ENCODE assay signal across 8 cellular contexts in the genomic region with DNA sequence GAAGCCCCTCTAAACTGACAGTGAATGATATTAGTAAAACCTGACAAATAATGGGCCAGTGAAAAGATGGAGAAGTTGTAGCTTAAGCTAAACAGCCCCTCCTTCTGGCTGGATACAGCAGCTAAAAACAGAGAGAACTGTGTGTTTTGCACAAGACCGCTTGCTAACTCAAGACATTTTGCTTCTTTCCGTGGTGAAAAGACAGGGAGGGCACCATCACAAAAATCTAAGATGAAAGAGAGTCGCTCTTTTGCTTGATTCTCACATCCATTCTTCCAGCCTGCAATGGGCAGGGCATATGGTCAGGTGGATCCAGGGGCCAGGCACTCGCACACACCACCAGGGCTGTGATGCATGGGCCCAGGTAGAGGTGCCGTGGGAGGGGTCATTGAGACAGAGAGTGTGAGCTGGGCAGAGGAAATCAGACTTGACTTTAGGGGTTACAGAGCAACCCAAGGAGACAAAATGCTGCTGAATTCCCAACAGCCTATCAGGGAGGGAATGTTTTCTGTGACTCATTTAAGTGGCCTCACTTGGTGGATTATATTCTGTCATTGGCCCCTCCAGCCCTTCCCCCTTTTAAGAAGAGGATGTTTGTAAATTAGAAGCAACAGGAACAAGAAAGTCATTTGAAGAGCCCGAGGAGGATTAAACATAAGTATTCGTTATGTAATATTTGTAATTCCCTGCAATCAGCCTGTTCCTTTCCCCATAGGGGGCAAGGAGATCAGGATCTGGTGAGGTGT. TPM values are rescaled to one million over a fixed set of nuclear protein-coding genes. Genes with fewer than 3 reads are reported as not detected.
DNase-seq lines count a peak whose midpoint lies in the region; ATAC-seq lines count a peak whose summit lies in the region.

No MANE protein-coding gene starts in this region.

- H3K36me3 Mint-ChIP-seq in stimulated activated memory B cell treated with anti-CD40 and anti-IgM and Interleukin-4, amounts not matched to agents 10 μg/mL and 1 μg/mL and 100 μg/mL, for 72 hours: no peaks in the 10 kb centered on the region

- H3K9me3 Mint-ChIP-seq in stimulated activated memory B cell treated with anti-CD40 and anti-IgM and Interleukin-4, amounts not matched to agents 10 μg/mL and 1 μg/mL and 100 μg/mL, for 72 hours: no peaks in the 10 kb centered on the region

- no peak overlapping the region for H3K27ac Mint-ChIP-seq in stimulated activated memory B cell treated with anti-CD40 and anti-IgM and Interleukin-4, amounts not matched to agents 10 μg/mL and 1 μg/mL and 100 μg/mL, for 72 hours

- H3K9me3 ChIP-seq in adipocyte (ENCODE audit: control insufficient read depth, low read length): no peaks in the 10 kb centered on the region

- H3K9ac ChIP-seq in adipocyte (ENCODE audit: low read length): peak overlapping the region; percentile 96

- no peaks in the 10 kb centered on the region for H3K27me3 ChIP-seq in ACC112 (ENCODE audit: insufficient read depth, low read length)
- no peaks in the 10 kb centered on the region for H3K27me3 ChIP-seq in adipocyte (replicated peaks; ENCODE audit: control insufficient read depth, insufficient read depth, low read length)

- ATAC-seq in left lobe of liver: peak; percentile 59
- no peak for ATAC-seq in stimulated activated memory B cell treated with anti-CD40 and anti-IgM and Interleukin-4, amounts not matched to agents 10 μg/mL and 1 μg/mL and 100 μg/mL, for 72 hours
- ATAC-seq in GM19328 (IDR thresholded peaks at IDR 0.05; ENCODE audit: unreplicated experiment): no peak

- DNase-seq in HCEC 1CT (peak; percentile 46), adipocyte (ENCODE audit: low read depth) (peak; percentile 56), left lobe of liver (ENCODE audit: low spot score) (no peak), KG1 (lab: John Stamatoyannopoulos, UW) (no peak)
- DNase-seq in activated CD4-positive, CD25-positive, alpha-beta regulatory T cell treated with anti-CD3 and anti-CD28 coated beads, Interleukin-2, amount 50 U/mL, for 72 hours: no peak

- peak overlapping the region; percentile 99 for H3K27ac ChIP-seq in ACC112 (ENCODE audit: low read depth, low read length)

- H3K4me3 ChIP-seq in ACC112 (ENCODE audit: low read depth, low read length) (peak overlapping the region; percentile 53), adipocyte (ENCODE audit: low read length) (peak overlapping the region; percentile 52)

- H3K36me3 ChIP-seq in ACC112 (ENCODE audit: insufficient read depth, low read length): peaks cover 37% of the 10 kb centered on the region
- H3K36me3 ChIP-seq in adipocyte (ENCODE audit: control insufficient read depth, insufficient read depth, low read length, severe bottlenecking): peaks cover 59% of the 10 kb centered on the region

- H3K79me2 ChIP-seq in ACC112 (ENCODE audit: control insufficient read depth, insufficient read depth, low read length, unreplicated experiment): peaks cover 93% of the 10 kb centered on the region

- peaks cover 37% of the 10 kb centered on the region for H3K27me3 Mint-ChIP-seq in stimulated activated memory B cell treated with anti-CD40 and anti-IgM and Interleukin-4, amounts not matched to agents 10 μg/mL and 1 μg/mL and 100 μg/mL, for 72 hours

- peaks cover 82% of the 10 kb centered on the region for H3K4me1 ChIP-seq in ACC112 (ENCODE audit: control insufficient read depth, insufficient read depth, low read length, unreplicated experiment)
- peaks cover 96% of the 10 kb centered on the region for H3K4me1 ChIP-seq in adipocyte (ENCODE audit: control insufficient read depth, insufficient read depth, low read length)

- no peak overlapping the region for H2AFZ ChIP-seq in ACC112 (ENCODE audit: low read length, unreplicated experiment)

- peaks cover 12% of the 10 kb centered on the region for H3K4me1 Mint-ChIP-seq in stimulated activated memory B cell treated with anti-CD40 and anti-IgM and Interleukin-4, amounts not matched to agents 10 μg/mL and 1 μg/mL and 100 μg/mL, for 72 hours

- no peak overlapping the region for H3K4me3 Mint-ChIP-seq in stimulated activated memory B cell treated with anti-CD40 and anti-IgM and Interleukin-4, amounts not matched to agents 10 μg/mL and 1 μg/mL and 100 μg/mL, for 72 hours

RNA-seq across cellular contexts. Expression of a gene that starts 12.2 kb away (rescaled TPM):
- total RNA-seq in left lobe of liver: 11.6 TPM

Comparison
In these comparisons a context has a peak if more than half of its experiments do, and no peak if none do; other contexts are left out.
1. DNase-seq: peak in HCEC 1CT (single experiment) and adipocyte (single experiment); none in left lobe of liver (single experiment), activated CD4-positive, CD25-positive, alpha-beta regulatory T cell treated with anti-CD3 and anti-CD28 coated beads, Interleukin-2, amount 50 U/mL, for 72 hours (single experiment) and KG1 (single experiment).